21 cellular contexts compared by ENCODE assay signal in the genomic region with DNA sequence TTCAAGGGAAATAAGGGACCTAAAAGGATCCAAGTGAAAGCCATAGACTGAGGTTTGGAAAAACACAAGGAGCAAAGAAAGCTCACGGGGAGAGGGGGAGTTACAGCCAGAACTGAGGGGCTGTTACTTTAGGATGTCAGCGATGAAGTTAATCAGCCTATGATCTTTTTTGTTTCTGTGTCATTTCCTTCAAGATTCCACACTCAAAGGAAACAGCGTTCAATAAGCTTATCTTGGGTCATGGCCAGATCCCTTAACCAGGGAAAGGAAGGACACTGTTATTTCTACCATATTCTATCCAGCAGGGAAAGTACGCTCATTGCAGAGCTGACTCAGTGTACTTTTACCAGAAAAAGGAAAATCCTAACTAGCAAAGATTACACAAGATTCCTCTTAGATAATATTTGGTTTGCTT.
DNase-seq lines count a peak whose midpoint lies in the region; ATAC-seq, FAIRE-seq and TF ChIP-seq lines count a peak whose summit lies in the region.
"Had no signal": no experiment of that assay in that cellular context is flagged by ENCODE, and none has a peak within 500 bp of the region (broad histone marks: within the 10 kb centered on the region; RNA-seq: fewer than 3 reads in every experiment).

No MANE protein-coding gene starts in this region.

- H3K27me3 ChIP-seq in right lobe of liver, result no peaks in the 10 kb centered on the region
- H3K27me3 ChIP-seq in HepG2 (ENCODE audit: control insufficient read depth in 1 of 2, insufficient read depth in 2 of 2, low read length in 2 of 2), result no peaks in the 10 kb centered on the region
- no peaks in the 10 kb centered on the region for H3K27me3 ChIP-seq in astrocyte (ENCODE audit: insufficient read depth, low read length)
- H3K27me3 ChIP-seq: uterus had no signal

- WGBS in right lobe of liver (ENCODE audit: insufficient coverage, low coverage, low lambda C conversion rate, missing lambda C conversion rate), result 45% methylated on average over 4 of the region's 4 CpGs
- 21% methylated on average over 4 of the region's 4 CpGs for WGBS in HepG2 (ENCODE audit: low lambda C conversion rate)

- no peak overlapping the region for H3K4me3 Mint-ChIP-seq in astrocyte (ENCODE audit: unreplicated experiment)
- peak overlapping the region; percentile 2 for H3K4me3 Mint-ChIP-seq in type B pancreatic cell
- H3K4me3 Mint-ChIP-seq: activated CD4-positive, alpha-beta T cell treated with anti-CD3 and anti-CD28 coated beads for 36 hours; brain; H9; IgD-negative memory B cell; naive thymus-derived CD4-positive, alpha-beta T cell had no signal

- H3K4me3 ChIP-seq in right lobe of liver (no peak overlapping the region), HepG2 (replicated peaks in 1 of 3; ENCODE audit: insufficient read depth in 1 of 3, low read depth in 2 of 3, low read length in 3 of 3) (no peak overlapping the region), astrocyte (ENCODE audit: insufficient read depth, low read depth, low read length) (peak overlapping the region; percentile 24)
- H3K4me3 ChIP-seq: uterus had no signal

- BruUV-seq in HepG2 (replicated peaks; lab: Mats Ljungman, UMichigan), result no TSS peak

- FAIRE-seq in HepG2 (lab: Jason Lieb, UNC) (no peak), astrocyte (lab: Jason Lieb, UNC) (peak; percentile 96)
- FAIRE-seq: islet of Langerhans had no signal

- intact Hi-C loops in right lobe of liver (cut with DNase I), result no loop called here
- intact Hi-C loops in HepG2 (cut with micrococcal nuclease; ENCODE audit: unreplicated experiment), result no loop called here

- H3K4me1 Mint-ChIP-seq in astrocyte (ENCODE audit: low read depth, unreplicated experiment) (peaks cover 20% of the 10 kb centered on the region), type B pancreatic cell (ENCODE audit: unreplicated experiment) (peaks cover 14% of the 10 kb centered on the region)
- H3K4me1 Mint-ChIP-seq: IgD-negative memory B cell had no signal

- TF ChIP-seq EP300 in HepG2 (IDR thresholded peaks at IDR 0.05; ENCODE audit: low read depth in 2 of 2, low read length in 2 of 2) (no peak), HepG2 (CRISPR knock-in tag; IDR thresholded peaks at IDR 0.05; ENCODE audit: borderline replicate concordance) (no peak)

- H3K9me3 ChIP-seq in right lobe of liver, result no peaks in the 10 kb centered on the region
- no peaks in the 10 kb centered on the region for H3K9me3 ChIP-seq in HepG2 (ENCODE audit: low read length)
- no peaks in the 10 kb centered on the region for H3K9me3 ChIP-seq in astrocyte (ENCODE audit: insufficient read depth, low read depth, low read length)
- H3K9me3 ChIP-seq: uterus had no signal

- H4K20me1 ChIP-seq in HepG2 (ENCODE audit: insufficient read depth, low read length) (no peaks in the 10 kb centered on the region), astrocyte (ENCODE audit: insufficient read depth, low read length) (no peaks in the 10 kb centered on the region)

- H3K9me3 Mint-ChIP-seq in astrocyte (ENCODE audit: unreplicated experiment) (no peaks in the 10 kb centered on the region), type B pancreatic cell (no peaks in the 10 kb centered on the region)
- H3K9me3 Mint-ChIP-seq: H9 had no signal

- no peak overlapping the region for H3K4me2 ChIP-seq in HepG2 (ENCODE audit: low read depth, low read length)
- peak overlapping the region; percentile 75 for H3K4me2 ChIP-seq in astrocyte (ENCODE audit: low read length)

- TF ChIP-seq CTCF in right lobe of liver (IDR thresholded peaks at IDR 0.05), result no peak
- no peak for TF ChIP-seq CTCF in HepG2 (CRISPR knock-in tag; IDR thresholded peaks at IDR 0.05)
- no peak for TF ChIP-seq CTCF in astrocyte (IDR thresholded peaks at IDR 0.05; ENCODE audit: insufficient read depth, low read depth, low read length)
- TF ChIP-seq CTCF in type B pancreatic cell (conservative IDR thresholded peaks at IDR 0.05), result no peak
- no peak for TF ChIP-seq CTCF in GM20000 (IDR thresholded peaks at IDR 0.05; ENCODE audit: extremely low read depth, missing control alignments)

- no peak overlapping the region for H3K9ac ChIP-seq in HepG2 (ENCODE audit: insufficient read depth, low read depth, low read length)
- H3K9ac ChIP-seq in astrocyte (ENCODE audit: low read length), result peak overlapping the region; percentile 12

- TF ChIP-seq POLR2A in right lobe of liver (IDR thresholded peaks at IDR 0.05) (no peak), HepG2 (IDR thresholded peaks at IDR 0.05; ENCODE audit: insufficient read depth in 1 of 2, low read depth in 2 of 2, low read length in 2 of 2) (no peak)

- POLR2A ChIA-PET in HepG2 (lab: Yijun Ruan, JAX), result no interaction called here

- no peak for TF ChIP-seq RAD21 in HepG2 (CRISPR knock-in tag; IDR thresholded peaks at IDR 0.05)

- H3K27me3 Mint-ChIP-seq in astrocyte (ENCODE audit: low read depth, unreplicated experiment), result no peaks in the 10 kb centered on the region
- H3K27me3 Mint-ChIP-seq in type B pancreatic cell, result peaks cover 3% of the 10 kb centered on the region
- H3K27me3 Mint-ChIP-seq: brain had no signal

- H3K36me3 Mint-ChIP-seq in astrocyte (ENCODE audit: low read depth, unreplicated experiment), result no peaks in the 10 kb centered on the region
- no peaks in the 10 kb centered on the region for H3K36me3 Mint-ChIP-seq in type B pancreatic cell
- H3K36me3 Mint-ChIP-seq: brain, IgD-negative memory B cell had no signal

- H3K4me1 ChIP-seq in right lobe of liver (no peaks in the 10 kb centered on the region), HepG2 (ENCODE audit: insufficient read depth, low read length) (peaks cover 11% of the 10 kb centered on the region), astrocyte (ENCODE audit: insufficient read depth, low read length) (peaks cover 33% of the 10 kb centered on the region)
- H3K4me1 ChIP-seq: uterus had no signal

- no peak overlapping the region for H3K27ac Mint-ChIP-seq in astrocyte (ENCODE audit: unreplicated experiment)
- no peak overlapping the region for H3K27ac Mint-ChIP-seq in type B pancreatic cell
- H3K27ac Mint-ChIP-seq: activated CD4-positive, alpha-beta T cell treated with anti-CD3 and anti-CD28 coated beads for 36 hours; H9; IgD-negative memory B cell; naive thymus-derived CD4-positive, alpha-beta T cell had no signal

- CTCF ChIA-PET in HepG2 (lab: Yijun Ruan, JAX; ENCODE audit: low intra/inter-chr PET ratio, low total read pairs), result no interaction called here

- DNase-seq in right lobe of liver (no peak), HepG2 (ENCODE audit: low spot score) (no peak), astrocyte (ENCODE audit: low read depth) (peak; percentile 81), kidney glomerular epithelial cell (lab: John Stamatoyannopoulos, UW) (peak; percentile 56), type B pancreatic cell (ENCODE audit: extremely low spot score, unreplicated experiment) (no peak), NCI-H146 (lab: John Stamatoyannopoulos, UW) (no peak), cerebellum (ENCODE audit: low spot score) (no peak), GM20000 (ENCODE audit: low spot score) (no peak)
- DNase-seq: ACHN; activated CD4-positive, alpha-beta T cell treated with anti-CD3 and anti-CD28 coated beads for 36 hours; activated T-cell treated with anti-CD3 and anti-CD28 coated beads, Interleukin-2, amount 50 U/mL, for 48 hours; DMS79 treated with DMSO at 0.1 percent for 48 hours; H9; naive thymus-derived CD4-positive, alpha-beta T cell; NCI-H1694; NK-92 treated with Interleukin-12 subunit alpha and Interleukin-12 subunit beta, amount 100 ng/mL, for 24 hours; uterus had no signal

- H2AFZ ChIP-seq in HepG2 (ENCODE audit: low read length) (no peak overlapping the region), astrocyte (ENCODE audit: low read depth, low read length) (no peak overlapping the region)

- H3K36me3 ChIP-seq in right lobe of liver (no peaks in the 10 kb centered on the region), HepG2 (replicated peaks in 1 of 2; ENCODE audit: control insufficient read depth in 1 of 2, insufficient read depth in 2 of 2, low read length in 2 of 2) (no peaks in the 10 kb centered on the region), astrocyte (ENCODE audit: insufficient read depth, low read length) (no peaks in the 10 kb centered on the region)
- H3K36me3 ChIP-seq: uterus had no signal

- in situ Hi-C loops in HepG2 (cut with HindIII; ENCODE audit: extremely low pct_ligation_motif_present, low pct_unique_long_range_greater_than_20kb), result no loop called here

- H3K79me2 ChIP-seq in HepG2 (ENCODE audit: insufficient read depth, low read length) (no peaks in the 10 kb centered on the region), astrocyte (ENCODE audit: insufficient read depth, low read length) (no peaks in the 10 kb centered on the region)

- ATAC-seq in right lobe of liver (peak in 3 of 4 donors; percentile 31 to 72 (median 42)), HepG2 (no peak)
- ATAC-seq: activated CD4-positive, alpha-beta T cell treated with anti-CD3 and anti-CD28 coated beads for 36 hours; esophagus mucosa; naive thymus-derived CD4-positive, alpha-beta T cell had no signal

- H3K27ac ChIP-seq in right lobe of liver (no peak overlapping the region), HepG2 (ENCODE audit: extremely low read length, insufficient read depth, low read length) (no peak overlapping the region), astrocyte (ENCODE audit: low read depth, low read length) (peak overlapping the region; percentile 39)
- H3K27ac ChIP-seq: uterus had no signal

TF ChIP-seq in HepG2, 621 proteins besides CTCF, POLR2A, EP300 and RAD21 (continues in another document):
- TF ChIP-seq KLF16 (CRISPR knock-in tag; IDR thresholded peaks at IDR 0.05), result no peak
- TF ChIP-seq NR2F6 (IDR thresholded peaks at IDR 0.05), result no peak
- TF ChIP-seq NR2F6 (CRISPR knock-in tag; IDR thresholded peaks at IDR 0.05), result no peak
- TF ChIP-seq, protein P1, sequence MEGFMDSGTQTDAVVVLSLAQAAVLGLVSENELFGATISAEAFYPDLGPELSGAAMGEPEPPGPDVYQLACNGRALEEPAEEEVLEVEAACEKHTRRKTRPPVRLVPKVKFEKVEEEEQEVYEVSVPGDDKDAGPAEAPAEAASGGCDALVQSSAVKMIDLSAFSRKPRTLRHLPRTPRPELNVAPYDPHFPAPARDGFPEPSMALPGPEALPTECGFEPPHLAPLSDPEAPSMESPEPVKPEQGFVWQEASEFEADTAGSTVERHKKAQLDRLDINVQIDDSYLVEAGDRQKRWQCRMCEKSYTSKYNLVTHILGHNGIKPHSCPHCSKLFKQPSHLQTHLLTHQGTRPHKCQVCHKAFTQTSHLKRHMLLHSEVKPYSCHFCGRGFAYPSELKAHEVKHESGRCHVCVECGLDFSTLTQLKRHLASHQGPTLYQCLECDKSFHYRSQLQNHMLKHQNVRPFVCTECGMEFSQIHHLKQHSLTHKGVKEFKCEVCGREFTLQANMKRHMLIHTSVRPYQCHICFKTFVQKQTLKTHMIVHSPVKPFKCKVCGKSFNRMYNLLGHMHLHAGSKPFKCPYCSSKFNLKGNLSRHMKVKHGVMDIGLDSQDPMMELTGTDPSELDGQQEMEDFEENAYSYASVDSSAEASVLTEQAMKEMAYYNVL (CRISPR knock-in tag; IDR thresholded peaks at IDR 0.05; ENCODE audit: borderline replicate concordance), result no peak
- no peak for TF ChIP-seq XBP1 (CRISPR knock-in tag; IDR thresholded peaks at IDR 0.05)
- no peak for TF ChIP-seq ZMYM2 (CRISPR knock-in tag; IDR thresholded peaks at IDR 0.05)

Comparison
In these comparisons a context has a peak if more than half of its experiments do, and no peak if none do; other contexts are left out.
1. DNase-seq: peak in astrocyte (single experiment) and kidney glomerular epithelial cell (single experiment); none in right lobe of liver (0 of 3), HepG2 (single experiment), type B pancreatic cell (single experiment), NCI-H146 (single experiment), cerebellum (single experiment) and GM20000 (single experiment).